Comparison of ENCODE assay signal across 8 cellular contexts in genomic region chr9:120711841-120712538, GRCh38. TPM values are rescaled to one million over a fixed set of nuclear protein-coding genes. Genes with fewer than 3 reads are reported as not detected.
A peak's percentile ranks its signal among the peaks of the same experiment; 100 is the strongest.
DNase-seq lines count a peak whose midpoint lies in the region; ATAC-seq, FAIRE-seq and TF ChIP-seq lines count a peak whose summit lies in the region.

No MANE protein-coding gene starts in this region.

- TF ChIP-seq CTCF in esophagus squamous epithelium (IDR thresholded peaks at IDR 0.05): no peak
- no peak for TF ChIP-seq CTCF in retinal pigment epithelial cell (conservative IDR thresholded peaks at IDR 0.05; ENCODE audit: low read depth, low read length)

- no peaks in the 10 kb centered on the region for H3K27me3 Mint-ChIP-seq in T-helper 17 cell

- 19 to 38% methylated on average over 5 of the region's 5 CpGs for WGBS in esophagus squamous epithelium, 2 donors

- H3K4me1 Mint-ChIP-seq in T-helper 17 cell: peaks cover 35% of the 10 kb centered on the region

- FAIRE-seq in H54 (lab: Jason Lieb, UNC): peak; percentile 91

- H3K27me3 ChIP-seq in esophagus squamous epithelium: no peaks in the 10 kb centered on the region

- H3K9me3 ChIP-seq in T-helper 17 cell (ENCODE audit: control insufficient read depth, low read length, poor library complexity, severe bottlenecking) (no peaks in the 10 kb centered on the region), esophagus squamous epithelium (no peaks in the 10 kb centered on the region)

- peaks cover 8 to 82% (median 46%) of the 10 kb centered on the region in 3 donors for H3K4me1 ChIP-seq in esophagus squamous epithelium

- H3K27ac Mint-ChIP-seq in T-helper 17 cell: peak overlapping the region; percentile 95

- ATAC-seq in T-helper 17 cell (no peak), HG03432 (IDR thresholded peaks at IDR 0.05; ENCODE audit: unreplicated experiment) (no peak)

- H3K27ac ChIP-seq in esophagus squamous epithelium: peak overlapping the region; percentile 89 to 94 (median 91)

- H3K36me3 ChIP-seq in esophagus squamous epithelium: no peaks in the 10 kb centered on the region

- no peak for DNase-seq in H54 (ENCODE audit: insufficient read length, low spot score)
- DNase-seq in T-helper 17 cell: no peak
- DNase-seq in esophagus squamous epithelium (lab: John Stamatoyannopoulos, UW): no peak
- no peak for DNase-seq in retinal pigment epithelial cell (ENCODE audit: low read depth)
- DNase-seq in HK-2 (ENCODE audit: unreplicated experiment): no peak
- no peak for DNase-seq in NCI-H1105 (lab: John Stamatoyannopoulos, UW)
- no peak for DNase-seq in cerebellar nuclear complex (lab: John Stamatoyannopoulos, UW)

- intact Hi-C loops in esophagus squamous epithelium (cut with DNase I): no loop called here

- no peaks in the 10 kb centered on the region for H3K36me3 Mint-ChIP-seq in T-helper 17 cell (ENCODE audit: low read depth)

- TF ChIP-seq POLR2A in H54 (IDR thresholded peaks at IDR 0.05; ENCODE audit: low read depth, low read length): no peak
- TF ChIP-seq POLR2A in esophagus squamous epithelium (IDR thresholded peaks at IDR 0.05): no peak

- H3K4me3 Mint-ChIP-seq in T-helper 17 cell: peak overlapping the region; percentile 94

- peak overlapping the region; percentile 66 to 95 (median 72) for H3K4me3 ChIP-seq in esophagus squamous epithelium
- peak overlapping the region; percentile 95 for H3K4me3 ChIP-seq in retinal pigment epithelial cell (ENCODE audit: low read length)

RNA-seq across cellular contexts. Expression of gene MEGF9, which starts 2.3 kb away (rescaled TPM):
- total RNA-seq in T-helper 17 cell (10 to 100 TPM in 1 of 2 donors, 1 to 10 TPM in 1; 9.9 to 10.2 TPM), esophagus squamous epithelium (10 to 100 TPM; 16.2 to 20.8 (median 18.0) TPM)
